Comparison of ENCODE assay signal across 1 cellular context in the genomic region with DNA sequence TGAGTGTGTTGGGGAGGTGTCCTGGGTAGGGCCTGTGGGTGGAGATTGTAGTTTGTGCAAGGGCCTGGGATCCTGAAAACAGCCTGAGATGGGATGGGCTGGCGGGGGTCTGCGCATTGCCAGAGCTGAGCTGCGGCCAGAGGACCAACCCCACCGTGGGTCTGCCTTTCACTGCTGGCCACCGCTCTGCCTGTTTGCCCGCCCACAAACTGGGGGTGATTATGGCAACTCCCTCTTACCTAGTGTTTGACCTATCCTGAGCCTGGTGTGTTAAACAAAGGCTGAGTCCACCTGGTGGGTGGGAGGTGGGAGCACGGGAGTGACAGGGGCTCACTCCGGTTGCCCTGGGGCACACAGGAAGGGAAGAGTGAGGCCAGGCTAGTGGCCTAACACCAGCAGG.
TF ChIP-seq lines count a peak whose summit lies in the region.

No MANE protein-coding gene starts in this region.

TF ChIP-seq in WTC11, 78 proteins besides CTCF, POLR2A, EP300 and RAD21 (continued from another document):
- TF ChIP-seq ZNF263 (CRISPR knock-in tag; IDR thresholded peaks at IDR 0.05; ENCODE audit: low read depth) (no peak), NFE2L1 (CRISPR knock-in tag; IDR thresholded peaks at IDR 0.05) (no peak), RORB (CRISPR knock-in tag; IDR thresholded peaks at IDR 0.05) (no peak)
- TF ChIP-seq, protein P1, sequence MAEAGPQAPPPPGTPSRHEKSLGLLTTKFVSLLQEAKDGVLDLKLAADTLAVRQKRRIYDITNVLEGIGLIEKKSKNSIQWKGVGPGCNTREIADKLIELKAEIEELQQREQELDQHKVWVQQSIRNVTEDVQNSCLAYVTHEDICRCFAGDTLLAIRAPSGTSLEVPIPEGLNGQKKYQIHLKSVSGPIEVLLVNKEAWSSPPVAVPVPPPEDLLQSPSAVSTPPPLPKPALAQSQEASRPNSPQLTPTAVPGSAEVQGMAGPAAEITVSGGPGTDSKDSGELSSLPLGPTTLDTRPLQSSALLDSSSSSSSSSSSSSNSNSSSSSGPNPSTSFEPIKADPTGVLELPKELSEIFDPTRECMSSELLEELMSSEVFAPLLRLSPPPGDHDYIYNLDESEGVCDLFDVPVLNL (CRISPR knock-in tag; IDR thresholded peaks at IDR 0.05; ENCODE audit: borderline replicate concordance, low read depth): no peak
- TF ChIP-seq, protein P2, sequence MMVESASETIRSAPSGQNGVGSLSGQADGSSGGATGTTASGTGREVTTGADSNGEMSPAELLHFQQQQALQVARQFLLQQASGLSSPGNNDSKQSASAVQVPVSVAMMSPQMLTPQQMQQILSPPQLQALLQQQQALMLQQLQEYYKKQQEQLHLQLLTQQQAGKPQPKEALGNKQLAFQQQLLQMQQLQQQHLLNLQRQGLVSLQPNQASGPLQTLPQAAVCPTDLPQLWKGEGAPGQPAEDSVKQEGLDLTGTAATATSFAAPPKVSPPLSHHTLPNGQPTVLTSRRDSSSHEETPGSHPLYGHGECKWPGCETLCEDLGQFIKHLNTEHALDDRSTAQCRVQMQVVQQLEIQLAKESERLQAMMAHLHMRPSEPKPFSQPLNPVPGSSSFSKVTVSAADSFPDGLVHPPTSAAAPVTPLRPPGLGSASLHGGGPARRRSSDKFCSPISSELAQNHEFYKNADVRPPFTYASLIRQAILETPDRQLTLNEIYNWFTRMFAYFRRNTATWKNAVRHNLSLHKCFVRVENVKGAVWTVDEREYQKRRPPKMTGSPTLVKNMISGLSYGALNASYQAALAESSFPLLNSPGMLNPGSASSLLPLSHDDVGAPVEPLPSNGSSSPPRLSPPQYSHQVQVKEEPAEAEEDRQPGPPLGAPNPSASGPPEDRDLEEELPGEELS (CRISPR knock-in tag; IDR thresholded peaks at IDR 0.05): no peak
- TF ChIP-seq, protein P3, sequence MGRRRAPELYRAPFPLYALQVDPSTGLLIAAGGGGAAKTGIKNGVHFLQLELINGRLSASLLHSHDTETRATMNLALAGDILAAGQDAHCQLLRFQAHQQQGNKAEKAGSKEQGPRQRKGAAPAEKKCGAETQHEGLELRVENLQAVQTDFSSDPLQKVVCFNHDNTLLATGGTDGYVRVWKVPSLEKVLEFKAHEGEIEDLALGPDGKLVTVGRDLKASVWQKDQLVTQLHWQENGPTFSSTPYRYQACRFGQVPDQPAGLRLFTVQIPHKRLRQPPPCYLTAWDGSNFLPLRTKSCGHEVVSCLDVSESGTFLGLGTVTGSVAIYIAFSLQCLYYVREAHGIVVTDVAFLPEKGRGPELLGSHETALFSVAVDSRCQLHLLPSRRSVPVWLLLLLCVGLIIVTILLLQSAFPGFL (CRISPR knock-in tag; IDR thresholded peaks at IDR 0.05; ENCODE audit: borderline replicate concordance): no peak
